In genomic region chr6:133099573-133099972, GRCh38 we compare ENCODE assay signal across 1 cellular context.
TF ChIP-seq lines count a peak whose summit lies in the region.

No MANE protein-coding gene starts in this region.

TF ChIP-seq in HepG2, 621 proteins besides CTCF, POLR2A, EP300 and RAD21 (continued from another document and continues in another):
- TF ChIP-seq HNF4G (IDR thresholded peaks at IDR 0.05; ENCODE audit: borderline replicate concordance, low read depth, low read length): no peak
- no peak for TF ChIP-seq HNF4G (CRISPR knock-in tag; IDR thresholded peaks at IDR 0.05; ENCODE audit: borderline replicate concordance, low read depth)
- TF ChIP-seq ZNF883 (CRISPR knock-in tag; IDR thresholded peaks at IDR 0.05; ENCODE audit: not compliant biosample characterization): no peak
- no peak for TF ChIP-seq ZNF431 (CRISPR knock-in tag; IDR thresholded peaks at IDR 0.05; ENCODE audit: borderline replicate concordance, low read depth)
- TF ChIP-seq, protein P1, sequence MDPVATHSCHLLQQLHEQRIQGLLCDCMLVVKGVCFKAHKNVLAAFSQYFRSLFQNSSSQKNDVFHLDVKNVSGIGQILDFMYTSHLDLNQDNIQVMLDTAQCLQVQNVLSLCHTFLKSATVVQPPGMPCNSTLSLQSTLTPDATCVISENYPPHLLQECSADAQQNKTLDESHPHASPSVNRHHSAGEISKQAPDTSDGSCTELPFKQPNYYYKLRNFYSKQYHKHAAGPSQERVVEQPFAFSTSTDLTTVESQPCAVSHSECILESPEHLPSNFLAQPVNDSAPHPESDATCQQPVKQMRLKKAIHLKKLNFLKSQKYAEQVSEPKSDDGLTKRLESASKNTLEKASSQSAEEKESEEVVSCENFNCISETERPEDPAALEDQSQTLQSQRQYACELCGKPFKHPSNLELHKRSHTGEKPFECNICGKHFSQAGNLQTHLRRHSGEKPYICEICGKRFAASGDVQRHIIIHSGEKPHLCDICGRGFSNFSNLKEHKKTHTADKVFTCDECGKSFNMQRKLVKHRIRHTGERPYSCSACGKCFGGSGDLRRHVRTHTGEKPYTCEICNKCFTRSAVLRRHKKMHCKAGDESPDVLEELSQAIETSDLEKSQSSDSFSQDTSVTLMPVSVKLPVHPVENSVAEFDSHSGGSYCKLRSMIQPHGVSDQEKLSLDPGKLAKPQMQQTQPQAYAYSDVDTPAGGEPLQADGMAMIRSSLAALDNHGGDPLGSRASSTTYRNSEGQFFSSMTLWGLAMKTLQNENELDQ (CRISPR knock-in tag; IDR thresholded peaks at IDR 0.05; ENCODE audit: borderline replicate concordance): no peak
- TF ChIP-seq, protein P2, sequence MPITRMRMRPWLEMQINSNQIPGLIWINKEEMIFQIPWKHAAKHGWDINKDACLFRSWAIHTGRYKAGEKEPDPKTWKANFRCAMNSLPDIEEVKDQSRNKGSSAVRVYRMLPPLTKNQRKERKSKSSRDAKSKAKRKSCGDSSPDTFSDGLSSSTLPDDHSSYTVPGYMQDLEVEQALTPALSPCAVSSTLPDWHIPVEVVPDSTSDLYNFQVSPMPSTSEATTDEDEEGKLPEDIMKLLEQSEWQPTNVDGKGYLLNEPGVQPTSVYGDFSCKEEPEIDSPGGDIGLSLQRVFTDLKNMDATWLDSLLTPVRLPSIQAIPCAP (CRISPR knock-in tag; IDR thresholded peaks at IDR 0.05; ENCODE audit: low read depth): no peak
- no peak for TF ChIP-seq ZEB1 (IDR thresholded peaks at IDR 0.05; ENCODE audit: insufficient replicate concordance, low read depth)
- TF ChIP-seq ZNF552 (CRISPR knock-in tag; IDR thresholded peaks at IDR 0.05; ENCODE audit: borderline replicate concordance): no peak
- no peak for TF ChIP-seq ZNF367 (CRISPR knock-in tag; IDR thresholded peaks at IDR 0.05; ENCODE audit: borderline replicate concordance)
- TF ChIP-seq, protein P3, sequence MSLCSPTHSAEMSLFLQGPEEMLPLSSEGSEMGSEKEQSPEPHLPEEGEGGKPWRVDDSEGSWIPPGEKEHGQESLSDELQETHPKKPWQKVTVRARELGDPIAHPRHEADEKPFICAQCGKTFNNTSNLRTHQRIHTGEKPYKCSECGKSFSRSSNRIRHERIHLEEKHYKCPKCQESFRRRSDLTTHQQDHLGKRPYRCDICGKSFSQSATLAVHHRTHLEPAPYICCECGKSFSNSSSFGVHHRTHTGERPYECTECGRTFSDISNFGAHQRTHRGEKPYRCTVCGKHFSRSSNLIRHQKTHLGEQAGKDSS (CRISPR knock-in tag; IDR thresholded peaks at IDR 0.05; ENCODE audit: borderline replicate concordance, low read depth): no peak
- no peak for TF ChIP-seq NCOA1 (CRISPR knock-in tag; IDR thresholded peaks at IDR 0.05)
- no peak for TF ChIP-seq MXI1 (IDR thresholded peaks at IDR 0.05; ENCODE audit: borderline replicate concordance, low read depth, low read length)
- no peak for TF ChIP-seq ZNF350 (CRISPR knock-in tag; IDR thresholded peaks at IDR 0.05; ENCODE audit: borderline replicate concordance, low read depth)
- TF ChIP-seq ZNF160 (CRISPR knock-in tag; IDR thresholded peaks at IDR 0.05): no peak
- TF ChIP-seq, protein P4, sequence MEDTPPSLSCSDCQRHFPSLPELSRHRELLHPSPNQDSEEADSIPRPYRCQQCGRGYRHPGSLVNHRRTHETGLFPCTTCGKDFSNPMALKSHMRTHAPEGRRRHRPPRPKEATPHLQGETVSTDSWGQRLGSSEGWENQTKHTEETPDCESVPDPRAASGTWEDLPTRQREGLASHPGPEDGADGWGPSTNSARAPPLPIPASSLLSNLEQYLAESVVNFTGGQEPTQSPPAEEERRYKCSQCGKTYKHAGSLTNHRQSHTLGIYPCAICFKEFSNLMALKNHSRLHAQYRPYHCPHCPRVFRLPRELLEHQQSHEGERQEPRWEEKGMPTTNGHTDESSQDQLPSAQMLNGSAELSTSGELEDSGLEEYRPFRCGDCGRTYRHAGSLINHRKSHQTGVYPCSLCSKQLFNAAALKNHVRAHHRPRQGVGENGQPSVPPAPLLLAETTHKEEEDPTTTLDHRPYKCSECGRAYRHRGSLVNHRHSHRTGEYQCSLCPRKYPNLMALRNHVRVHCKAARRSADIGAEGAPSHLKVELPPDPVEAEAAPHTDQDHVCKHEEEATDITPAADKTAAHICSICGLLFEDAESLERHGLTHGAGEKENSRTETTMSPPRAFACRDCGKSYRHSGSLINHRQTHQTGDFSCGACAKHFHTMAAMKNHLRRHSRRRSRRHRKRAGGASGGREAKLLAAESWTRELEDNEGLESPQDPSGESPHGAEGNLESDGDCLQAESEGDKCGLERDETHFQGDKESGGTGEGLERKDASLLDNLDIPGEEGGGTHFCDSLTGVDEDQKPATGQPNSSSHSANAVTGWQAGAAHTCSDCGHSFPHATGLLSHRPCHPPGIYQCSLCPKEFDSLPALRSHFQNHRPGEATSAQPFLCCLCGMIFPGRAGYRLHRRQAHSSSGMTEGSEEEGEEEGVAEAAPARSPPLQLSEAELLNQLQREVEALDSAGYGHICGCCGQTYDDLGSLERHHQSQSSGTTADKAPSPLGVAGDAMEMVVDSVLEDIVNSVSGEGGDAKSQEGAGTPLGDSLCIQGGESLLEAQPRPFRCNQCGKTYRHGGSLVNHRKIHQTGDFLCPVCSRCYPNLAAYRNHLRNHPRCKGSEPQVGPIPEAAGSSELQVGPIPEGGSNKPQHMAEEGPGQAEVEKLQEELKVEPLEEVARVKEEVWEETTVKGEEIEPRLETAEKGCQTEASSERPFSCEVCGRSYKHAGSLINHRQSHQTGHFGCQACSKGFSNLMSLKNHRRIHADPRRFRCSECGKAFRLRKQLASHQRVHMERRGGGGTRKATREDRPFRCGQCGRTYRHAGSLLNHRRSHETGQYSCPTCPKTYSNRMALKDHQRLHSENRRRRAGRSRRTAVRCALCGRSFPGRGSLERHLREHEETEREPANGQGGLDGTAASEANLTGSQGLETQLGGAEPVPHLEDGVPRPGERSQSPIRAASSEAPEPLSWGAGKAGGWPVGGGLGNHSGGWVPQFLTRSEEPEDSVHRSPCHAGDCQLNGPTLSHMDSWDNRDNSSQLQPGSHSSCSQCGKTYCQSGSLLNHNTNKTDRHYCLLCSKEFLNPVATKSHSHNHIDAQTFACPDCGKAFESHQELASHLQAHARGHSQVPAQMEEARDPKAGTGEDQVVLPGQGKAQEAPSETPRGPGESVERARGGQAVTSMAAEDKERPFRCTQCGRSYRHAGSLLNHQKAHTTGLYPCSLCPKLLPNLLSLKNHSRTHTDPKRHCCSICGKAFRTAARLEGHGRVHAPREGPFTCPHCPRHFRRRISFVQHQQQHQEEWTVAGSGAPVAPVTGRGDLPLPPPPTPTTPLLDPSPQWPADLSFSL (CRISPR knock-in tag; IDR thresholded peaks at IDR 0.05): no peak
- TF ChIP-seq REST (IDR thresholded peaks at IDR 0.05; ENCODE audit: borderline replicate concordance in 1 of 2, low read depth in 1 of 2, low read length in 2 of 2): no peak
- peak; percentile 40; the same call in 1 of the 2 replicates for TF ChIP-seq HMG20A (CRISPR knock-in tag; IDR thresholded peaks at IDR 0.05; ENCODE audit: borderline replicate concordance)
- TF ChIP-seq PCBP2 (optimal IDR thresholded peaks at IDR 0.05; ENCODE audit: low read depth, low read length, poor library complexity, severe bottlenecking): no peak
- TF ChIP-seq ZBTB1 (CRISPR knock-in tag; IDR thresholded peaks at IDR 0.05; ENCODE audit: borderline replicate concordance): no peak
- TF ChIP-seq, protein P5, sequence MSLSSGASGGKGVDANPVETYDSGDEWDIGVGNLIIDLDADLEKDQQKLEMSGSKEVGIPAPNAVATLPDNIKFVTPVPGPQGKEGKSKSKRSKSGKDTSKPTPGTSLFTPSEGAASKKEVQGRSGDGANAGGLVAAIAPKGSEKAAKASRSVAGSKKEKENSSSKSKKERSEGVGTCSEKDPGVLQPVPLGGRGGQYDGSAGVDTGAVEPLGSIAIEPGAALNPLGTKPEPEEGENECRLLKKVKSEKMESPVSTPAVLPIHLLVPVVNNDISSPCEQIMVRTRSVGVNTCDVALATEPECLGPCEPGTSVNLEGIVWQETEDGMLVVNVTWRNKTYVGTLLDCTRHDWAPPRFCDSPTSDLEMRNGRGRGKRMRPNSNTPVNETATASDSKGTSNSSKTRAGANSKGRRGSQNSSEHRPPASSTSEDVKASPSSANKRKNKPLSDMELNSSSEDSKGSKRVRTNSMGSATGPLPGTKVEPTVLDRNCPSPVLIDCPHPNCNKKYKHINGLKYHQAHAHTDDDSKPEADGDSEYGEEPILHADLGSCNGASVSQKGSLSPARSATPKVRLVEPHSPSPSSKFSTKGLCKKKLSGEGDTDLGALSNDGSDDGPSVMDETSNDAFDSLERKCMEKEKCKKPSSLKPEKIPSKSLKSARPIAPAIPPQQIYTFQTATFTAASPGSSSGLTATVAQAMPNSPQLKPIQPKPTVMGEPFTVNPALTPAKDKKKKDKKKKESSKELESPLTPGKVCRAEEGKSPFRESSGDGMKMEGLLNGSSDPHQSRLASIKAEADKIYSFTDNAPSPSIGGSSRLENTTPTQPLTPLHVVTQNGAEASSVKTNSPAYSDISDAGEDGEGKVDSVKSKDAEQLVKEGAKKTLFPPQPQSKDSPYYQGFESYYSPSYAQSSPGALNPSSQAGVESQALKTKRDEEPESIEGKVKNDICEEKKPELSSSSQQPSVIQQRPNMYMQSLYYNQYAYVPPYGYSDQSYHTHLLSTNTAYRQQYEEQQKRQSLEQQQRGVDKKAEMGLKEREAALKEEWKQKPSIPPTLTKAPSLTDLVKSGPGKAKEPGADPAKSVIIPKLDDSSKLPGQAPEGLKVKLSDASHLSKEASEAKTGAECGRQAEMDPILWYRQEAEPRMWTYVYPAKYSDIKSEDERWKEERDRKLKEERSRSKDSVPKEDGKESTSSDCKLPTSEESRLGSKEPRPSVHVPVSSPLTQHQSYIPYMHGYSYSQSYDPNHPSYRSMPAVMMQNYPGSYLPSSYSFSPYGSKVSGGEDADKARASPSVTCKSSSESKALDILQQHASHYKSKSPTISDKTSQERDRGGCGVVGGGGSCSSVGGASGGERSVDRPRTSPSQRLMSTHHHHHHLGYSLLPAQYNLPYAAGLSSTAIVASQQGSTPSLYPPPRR (CRISPR knock-in tag; IDR thresholded peaks at IDR 0.05; ENCODE audit: borderline replicate concordance): no peak
- peak; percentile 68 for TF ChIP-seq ISL2 (CRISPR knock-in tag; IDR thresholded peaks at IDR 0.05)
- no peak for TF ChIP-seq TFDP1 (CRISPR knock-in tag; IDR thresholded peaks at IDR 0.05; ENCODE audit: borderline replicate concordance)
- TF ChIP-seq, protein P6, sequence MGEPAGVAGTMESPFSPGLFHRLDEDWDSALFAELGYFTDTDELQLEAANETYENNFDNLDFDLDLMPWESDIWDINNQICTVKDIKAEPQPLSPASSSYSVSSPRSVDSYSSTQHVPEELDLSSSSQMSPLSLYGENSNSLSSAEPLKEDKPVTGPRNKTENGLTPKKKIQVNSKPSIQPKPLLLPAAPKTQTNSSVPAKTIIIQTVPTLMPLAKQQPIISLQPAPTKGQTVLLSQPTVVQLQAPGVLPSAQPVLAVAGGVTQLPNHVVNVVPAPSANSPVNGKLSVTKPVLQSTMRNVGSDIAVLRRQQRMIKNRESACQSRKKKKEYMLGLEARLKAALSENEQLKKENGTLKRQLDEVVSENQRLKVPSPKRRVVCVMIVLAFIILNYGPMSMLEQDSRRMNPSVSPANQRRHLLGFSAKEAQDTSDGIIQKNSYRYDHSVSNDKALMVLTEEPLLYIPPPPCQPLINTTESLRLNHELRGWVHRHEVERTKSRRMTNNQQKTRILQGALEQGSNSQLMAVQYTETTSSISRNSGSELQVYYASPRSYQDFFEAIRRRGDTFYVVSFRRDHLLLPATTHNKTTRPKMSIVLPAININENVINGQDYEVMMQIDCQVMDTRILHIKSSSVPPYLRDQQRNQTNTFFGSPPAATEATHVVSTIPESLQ (CRISPR knock-in tag; conservative IDR thresholded peaks at IDR 0.05): no peak
- peak; percentile 26; the same call in 1 of the 2 replicates for TF ChIP-seq ETV5 (CRISPR knock-in tag; IDR thresholded peaks at IDR 0.05; ENCODE audit: borderline replicate concordance)
- no peak for TF ChIP-seq ZKSCAN1 (IDR thresholded peaks at IDR 0.05; ENCODE audit: low read length)
- TF ChIP-seq ZNF879 (CRISPR knock-in tag; IDR thresholded peaks at IDR 0.05): no peak
- no peak for TF ChIP-seq THYN1 (CRISPR knock-in tag; IDR thresholded peaks at IDR 0.05; ENCODE audit: borderline replicate concordance, low read depth)
- TF ChIP-seq ZBTB20 (CRISPR knock-in tag; IDR thresholded peaks at IDR 0.05; ENCODE audit: borderline replicate concordance, low read depth): no peak
- no peak for TF ChIP-seq MIER2 (CRISPR knock-in tag; IDR thresholded peaks at IDR 0.05)
- TF ChIP-seq CEBPB (IDR thresholded peaks at IDR 0.05; ENCODE audit: borderline replicate concordance, low read depth, low read length): 0 out of 2 replicates have a peak, but pooled peaks have one; percentile 14
